In the genomic region with DNA sequence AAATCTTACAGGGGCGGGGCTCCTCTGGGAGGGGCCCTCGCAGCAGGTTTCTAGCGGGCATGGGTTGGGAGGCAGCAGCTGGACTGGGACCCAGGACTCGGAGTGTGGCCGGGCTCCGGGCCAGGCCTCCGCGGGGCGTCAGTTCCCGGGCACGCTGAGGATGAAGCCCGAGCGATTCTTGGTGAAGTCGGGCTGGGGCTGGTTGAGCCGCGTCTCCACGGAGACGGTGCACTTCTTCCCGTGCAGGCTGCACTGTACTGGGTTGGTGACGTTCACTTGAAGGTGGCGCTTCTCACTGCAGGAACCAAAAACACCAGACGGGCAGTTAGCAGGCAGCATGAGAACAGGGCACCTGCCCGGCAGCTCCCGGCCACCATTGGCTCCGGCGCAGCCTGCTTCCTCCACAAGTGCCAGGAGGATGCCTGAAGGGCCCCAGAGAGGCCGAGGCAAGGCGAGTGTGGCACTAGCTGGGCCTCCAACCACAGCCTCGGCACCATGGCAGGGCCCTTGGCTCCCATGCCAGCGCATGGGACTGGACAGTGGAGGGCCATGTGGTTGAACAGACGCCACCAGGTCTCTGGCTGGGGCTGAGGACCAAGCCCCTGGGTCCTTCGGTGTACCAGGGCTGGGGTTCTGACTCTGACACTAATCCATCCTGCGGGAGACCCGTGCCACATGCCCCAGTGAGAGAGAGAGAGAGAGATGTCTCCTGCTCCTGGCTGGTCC, we compare ENCODE assay signal across 1 cellular context.
TF ChIP-seq lines count a peak whose summit lies in the region.

No MANE protein-coding gene starts in this region.

TF ChIP-seq in HepG2, 621 proteins besides CTCF, POLR2A, EP300 and RAD21:
- no peak for TF ChIP-seq MATR3 (CRISPR knock-in tag; IDR thresholded peaks at IDR 0.05)
- TF ChIP-seq NRL (CRISPR knock-in tag; IDR thresholded peaks at IDR 0.05; ENCODE audit: borderline replicate concordance): no peak
- TF ChIP-seq ZNF703 (CRISPR knock-in tag; IDR thresholded peaks at IDR 0.05; ENCODE audit: borderline replicate concordance): no peak
- TF ChIP-seq, protein P1, sequence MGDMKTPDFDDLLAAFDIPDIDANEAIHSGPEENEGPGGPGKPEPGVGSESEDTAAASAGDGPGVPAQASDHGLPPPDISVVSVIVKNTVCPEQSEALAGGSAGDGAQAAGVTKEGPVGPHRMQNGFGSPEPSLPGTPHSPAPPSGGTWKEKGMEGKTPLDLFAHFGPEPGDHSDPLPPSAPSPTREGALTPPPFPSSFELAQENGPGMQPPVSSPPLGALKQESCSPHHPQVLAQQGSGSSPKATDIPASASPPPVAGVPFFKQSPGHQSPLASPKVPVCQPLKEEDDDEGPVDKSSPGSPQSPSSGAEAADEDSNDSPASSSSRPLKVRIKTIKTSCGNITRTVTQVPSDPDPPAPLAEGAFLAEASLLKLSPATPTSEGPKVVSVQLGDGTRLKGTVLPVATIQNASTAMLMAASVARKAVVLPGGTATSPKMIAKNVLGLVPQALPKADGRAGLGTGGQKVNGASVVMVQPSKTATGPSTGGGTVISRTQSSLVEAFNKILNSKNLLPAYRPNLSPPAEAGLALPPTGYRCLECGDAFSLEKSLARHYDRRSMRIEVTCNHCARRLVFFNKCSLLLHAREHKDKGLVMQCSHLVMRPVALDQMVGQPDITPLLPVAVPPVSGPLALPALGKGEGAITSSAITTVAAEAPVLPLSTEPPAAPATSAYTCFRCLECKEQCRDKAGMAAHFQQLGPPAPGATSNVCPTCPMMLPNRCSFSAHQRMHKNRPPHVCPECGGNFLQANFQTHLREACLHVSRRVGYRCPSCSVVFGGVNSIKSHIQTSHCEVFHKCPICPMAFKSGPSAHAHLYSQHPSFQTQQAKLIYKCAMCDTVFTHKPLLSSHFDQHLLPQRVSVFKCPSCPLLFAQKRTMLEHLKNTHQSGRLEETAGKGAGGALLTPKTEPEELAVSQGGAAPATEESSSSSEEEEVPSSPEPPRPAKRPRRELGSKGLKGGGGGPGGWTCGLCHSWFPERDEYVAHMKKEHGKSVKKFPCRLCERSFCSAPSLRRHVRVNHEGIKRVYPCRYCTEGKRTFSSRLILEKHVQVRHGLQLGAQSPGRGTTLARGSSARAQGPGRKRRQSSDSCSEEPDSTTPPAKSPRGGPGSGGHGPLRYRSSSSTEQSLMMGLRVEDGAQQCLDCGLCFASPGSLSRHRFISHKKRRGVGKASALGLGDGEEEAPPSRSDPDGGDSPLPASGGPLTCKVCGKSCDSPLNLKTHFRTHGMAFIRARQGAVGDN (CRISPR knock-in tag; IDR thresholded peaks at IDR 0.05): no peak
- no peak for TF ChIP-seq MYC (CRISPR knock-in tag; IDR thresholded peaks at IDR 0.05; ENCODE audit: borderline replicate concordance)
- TF ChIP-seq SAP130 (CRISPR knock-in tag; IDR thresholded peaks at IDR 0.05; ENCODE audit: low read depth): no peak
- TF ChIP-seq, protein P2, sequence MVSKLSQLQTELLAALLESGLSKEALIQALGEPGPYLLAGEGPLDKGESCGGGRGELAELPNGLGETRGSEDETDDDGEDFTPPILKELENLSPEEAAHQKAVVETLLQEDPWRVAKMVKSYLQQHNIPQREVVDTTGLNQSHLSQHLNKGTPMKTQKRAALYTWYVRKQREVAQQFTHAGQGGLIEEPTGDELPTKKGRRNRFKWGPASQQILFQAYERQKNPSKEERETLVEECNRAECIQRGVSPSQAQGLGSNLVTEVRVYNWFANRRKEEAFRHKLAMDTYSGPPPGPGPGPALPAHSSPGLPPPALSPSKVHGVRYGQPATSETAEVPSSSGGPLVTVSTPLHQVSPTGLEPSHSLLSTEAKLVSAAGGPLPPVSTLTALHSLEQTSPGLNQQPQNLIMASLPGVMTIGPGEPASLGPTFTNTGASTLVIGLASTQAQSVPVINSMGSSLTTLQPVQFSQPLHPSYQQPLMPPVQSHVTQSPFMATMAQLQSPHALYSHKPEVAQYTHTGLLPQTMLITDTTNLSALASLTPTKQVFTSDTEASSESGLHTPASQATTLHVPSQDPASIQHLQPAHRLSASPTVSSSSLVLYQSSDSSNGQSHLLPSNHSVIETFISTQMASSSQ (IDR thresholded peaks at IDR 0.05; ENCODE audit: low read depth): no peak
- TF ChIP-seq, protein P2 (CRISPR knock-in tag; IDR thresholded peaks at IDR 0.05; ENCODE audit: borderline replicate concordance): no peak
- TF ChIP-seq ZNF598 (CRISPR knock-in tag; IDR thresholded peaks at IDR 0.05; ENCODE audit: borderline replicate concordance): no peak
- no peak for TF ChIP-seq CBX5 (CRISPR knock-in tag; IDR thresholded peaks at IDR 0.05; ENCODE audit: borderline replicate concordance)
- TF ChIP-seq, protein P3, sequence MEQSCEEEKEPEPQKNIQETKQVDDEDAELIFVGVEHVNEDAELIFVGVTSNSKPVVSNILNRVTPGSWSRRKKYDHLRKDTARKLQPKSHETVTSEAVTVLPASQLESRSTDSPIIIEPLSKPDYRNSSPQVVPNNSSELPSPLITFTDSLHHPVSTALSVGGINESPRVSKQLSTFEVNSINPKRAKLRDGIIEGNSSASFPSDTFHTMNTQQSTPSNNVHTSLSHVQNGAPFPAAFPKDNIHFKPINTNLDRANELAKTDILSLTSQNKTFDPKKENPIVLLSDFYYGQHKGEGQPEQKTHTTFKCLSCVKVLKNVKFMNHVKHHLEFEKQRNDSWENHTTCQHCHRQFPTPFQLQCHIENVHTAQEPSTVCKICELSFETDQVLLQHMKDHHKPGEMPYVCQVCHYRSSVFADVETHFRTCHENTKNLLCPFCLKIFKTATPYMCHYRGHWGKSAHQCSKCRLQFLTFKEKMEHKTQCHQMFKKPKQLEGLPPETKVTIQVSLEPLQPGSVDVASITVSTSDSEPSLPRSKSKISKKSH (CRISPR knock-in tag; IDR thresholded peaks at IDR 0.05; ENCODE audit: borderline replicate concordance): no peak
- no peak for TF ChIP-seq ZKSCAN5 (CRISPR knock-in tag; IDR thresholded peaks at IDR 0.05)
- no peak for TF ChIP-seq ZBTB20 (CRISPR knock-in tag; IDR thresholded peaks at IDR 0.05; ENCODE audit: borderline replicate concordance, low read depth)
- TF ChIP-seq HOXD1 (CRISPR knock-in tag; IDR thresholded peaks at IDR 0.05): no peak
- no peak for TF ChIP-seq ZNF12 (CRISPR knock-in tag; IDR thresholded peaks at IDR 0.05)
